In genomic region chr1:39721664-39722063, GRCh38 we compare ENCODE assay signal across 2 cellular contexts.
TF ChIP-seq lines count a peak whose summit lies in the region.

No MANE protein-coding gene starts in this region.

TF ChIP-seq in HEK293, 187 proteins besides CTCF, POLR2A, EP300 and RAD21:
- TF ChIP-seq ZBTB17 (tag by site-specific recombination; IDR thresholded peaks at IDR 0.05) = peak; percentile 43
- TF ChIP-seq ZNF354C (tag by site-specific recombination; IDR thresholded peaks at IDR 0.05; ENCODE audit: borderline replicate concordance, low read depth) = no peak

TF ChIP-seq in K562, 482 proteins besides CTCF, POLR2A, EP300 and RAD21:
- TF ChIP-seq PHTF2 (CRISPR knock-in tag; IDR thresholded peaks at IDR 0.05) (no peak), RNF2 (IDR thresholded peaks at IDR 0.05) (no peak), ZBTB34 (CRISPR knock-in tag; IDR thresholded peaks at IDR 0.05) (no peak), POLR2G (IDR thresholded peaks at IDR 0.05; ENCODE audit: low read depth, low read length) (no peak), REST (CRISPR knock-in tag; IDR thresholded peaks at IDR 0.05; ENCODE audit: low read depth) (no peak), ZNF395 (CRISPR knock-in tag; IDR thresholded peaks at IDR 0.05) (no peak), ZBTB40 (IDR thresholded peaks at IDR 0.05) (no peak), ZBTB40 (CRISPR knock-in tag; IDR thresholded peaks at IDR 0.05) (no peak), HDAC3 (IDR thresholded peaks at IDR 0.05; ENCODE audit: borderline replicate concordance, partially characterized antibody) (no peak)
TF ChIP-seq in K562: peak in this region for 0.
